1 cellular context compared by ENCODE assay signal in the genomic region with DNA sequence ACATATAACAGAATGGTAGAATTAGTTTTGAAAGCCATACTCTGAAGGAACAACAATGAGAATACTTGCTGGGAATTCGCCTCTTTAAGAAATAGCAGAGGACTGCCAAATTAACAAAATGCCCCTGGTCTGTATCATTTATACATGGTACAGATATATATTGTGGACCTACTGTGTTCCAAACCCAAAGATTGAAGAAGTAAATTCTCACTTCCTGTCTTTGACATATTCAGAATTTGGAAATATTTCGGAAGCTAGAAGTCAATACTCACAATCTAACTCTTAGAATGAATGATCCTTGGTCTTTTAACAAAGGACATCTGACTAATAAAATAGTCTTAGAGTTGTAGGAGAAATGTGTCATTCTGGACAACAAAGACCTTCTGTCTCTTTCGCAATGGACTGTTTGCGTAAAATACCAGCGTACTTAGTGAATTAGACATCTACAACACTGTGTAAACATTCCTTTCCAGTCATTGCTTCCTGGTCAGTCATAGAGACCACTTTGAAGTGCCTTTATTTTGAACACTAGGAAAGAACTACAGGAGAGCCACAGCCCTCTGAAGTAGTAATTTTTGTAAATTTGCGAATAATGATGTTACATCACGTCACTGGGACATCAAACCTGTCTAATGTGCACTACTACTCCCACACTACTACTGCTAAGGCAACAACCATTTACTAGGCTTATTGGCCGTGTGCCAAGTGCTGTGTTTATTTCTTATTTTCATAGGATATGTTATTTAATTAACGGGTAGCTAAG.
TF ChIP-seq lines count a peak whose summit lies in the region.

No MANE protein-coding gene starts in this region.

TF ChIP-seq in HepG2, 621 proteins besides CTCF, POLR2A, EP300 and RAD21 (continued from another document and continues in another):
- TF ChIP-seq, protein P1, sequence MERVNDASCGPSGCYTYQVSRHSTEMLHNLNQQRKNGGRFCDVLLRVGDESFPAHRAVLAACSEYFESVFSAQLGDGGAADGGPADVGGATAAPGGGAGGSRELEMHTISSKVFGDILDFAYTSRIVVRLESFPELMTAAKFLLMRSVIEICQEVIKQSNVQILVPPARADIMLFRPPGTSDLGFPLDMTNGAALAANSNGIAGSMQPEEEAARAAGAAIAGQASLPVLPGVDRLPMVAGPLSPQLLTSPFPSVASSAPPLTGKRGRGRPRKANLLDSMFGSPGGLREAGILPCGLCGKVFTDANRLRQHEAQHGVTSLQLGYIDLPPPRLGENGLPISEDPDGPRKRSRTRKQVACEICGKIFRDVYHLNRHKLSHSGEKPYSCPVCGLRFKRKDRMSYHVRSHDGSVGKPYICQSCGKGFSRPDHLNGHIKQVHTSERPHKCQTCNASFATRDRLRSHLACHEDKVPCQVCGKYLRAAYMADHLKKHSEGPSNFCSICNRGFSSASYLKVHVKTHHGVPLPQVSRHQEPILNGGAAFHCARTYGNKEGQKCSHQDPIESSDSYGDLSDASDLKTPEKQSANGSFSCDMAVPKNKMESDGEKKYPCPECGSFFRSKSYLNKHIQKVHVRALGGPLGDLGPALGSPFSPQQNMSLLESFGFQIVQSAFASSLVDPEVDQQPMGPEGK (CRISPR knock-in tag; IDR thresholded peaks at IDR 0.05), result 0 out of 2 replicates have a peak, but pooled peaks have one; percentile 36
- peak; percentile 81; the same call in 1 of the 2 replicates for TF ChIP-seq SALL1 (CRISPR knock-in tag; IDR thresholded peaks at IDR 0.05)
- TF ChIP-seq GFI1 (CRISPR knock-in tag; IDR thresholded peaks at IDR 0.05; ENCODE audit: borderline replicate concordance), result peak; percentile 66
- TF ChIP-seq, protein P2, sequence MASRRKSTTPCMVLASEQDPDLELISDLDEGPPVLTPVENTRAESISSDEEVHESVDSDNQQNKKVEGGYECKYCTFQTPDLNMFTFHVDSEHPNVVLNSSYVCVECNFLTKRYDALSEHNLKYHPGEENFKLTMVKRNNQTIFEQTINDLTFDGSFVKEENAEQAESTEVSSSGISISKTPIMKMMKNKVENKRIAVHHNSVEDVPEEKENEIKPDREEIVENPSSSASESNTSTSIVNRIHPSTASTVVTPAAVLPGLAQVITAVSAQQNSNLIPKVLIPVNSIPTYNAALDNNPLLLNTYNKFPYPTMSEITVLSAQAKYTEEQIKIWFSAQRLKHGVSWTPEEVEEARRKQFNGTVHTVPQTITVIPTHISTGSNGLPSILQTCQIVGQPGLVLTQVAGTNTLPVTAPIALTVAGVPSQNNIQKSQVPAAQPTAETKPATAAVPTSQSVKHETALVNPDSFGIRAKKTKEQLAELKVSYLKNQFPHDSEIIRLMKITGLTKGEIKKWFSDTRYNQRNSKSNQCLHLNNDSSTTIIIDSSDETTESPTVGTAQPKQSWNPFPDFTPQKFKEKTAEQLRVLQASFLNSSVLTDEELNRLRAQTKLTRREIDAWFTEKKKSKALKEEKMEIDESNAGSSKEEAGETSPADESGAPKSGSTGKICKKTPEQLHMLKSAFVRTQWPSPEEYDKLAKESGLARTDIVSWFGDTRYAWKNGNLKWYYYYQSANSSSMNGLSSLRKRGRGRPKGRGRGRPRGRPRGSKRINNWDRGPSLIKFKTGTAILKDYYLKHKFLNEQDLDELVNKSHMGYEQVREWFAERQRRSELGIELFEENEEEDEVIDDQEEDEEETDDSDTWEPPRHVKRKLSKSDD (CRISPR knock-in tag; IDR thresholded peaks at IDR 0.05; ENCODE audit: low read depth), result peak; percentile 92
- TF ChIP-seq, protein P3, sequence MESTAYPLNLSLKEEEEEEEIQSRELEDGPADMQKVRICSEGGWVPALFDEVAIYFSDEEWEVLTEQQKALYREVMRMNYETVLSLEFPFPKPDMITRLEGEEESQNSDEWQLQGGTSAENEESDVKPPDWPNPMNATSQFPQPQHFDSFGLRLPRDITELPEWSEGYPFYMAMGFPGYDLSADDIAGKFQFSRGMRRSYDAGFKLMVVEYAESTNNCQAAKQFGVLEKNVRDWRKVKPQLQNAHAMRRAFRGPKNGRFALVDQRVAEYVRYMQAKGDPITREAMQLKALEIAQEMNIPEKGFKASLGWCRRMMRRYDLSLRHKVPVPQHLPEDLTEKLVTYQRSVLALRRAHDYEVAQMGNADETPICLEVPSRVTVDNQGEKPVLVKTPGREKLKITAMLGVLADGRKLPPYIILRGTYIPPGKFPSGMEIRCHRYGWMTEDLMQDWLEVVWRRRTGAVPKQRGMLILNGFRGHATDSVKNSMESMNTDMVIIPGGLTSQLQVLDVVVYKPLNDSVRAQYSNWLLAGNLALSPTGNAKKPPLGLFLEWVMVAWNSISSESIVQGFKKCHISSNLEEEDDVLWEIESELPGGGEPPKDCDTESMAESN (CRISPR knock-in tag; conservative IDR thresholded peaks at IDR 0.05), result peak; percentile 82
- TF ChIP-seq, protein P4, sequence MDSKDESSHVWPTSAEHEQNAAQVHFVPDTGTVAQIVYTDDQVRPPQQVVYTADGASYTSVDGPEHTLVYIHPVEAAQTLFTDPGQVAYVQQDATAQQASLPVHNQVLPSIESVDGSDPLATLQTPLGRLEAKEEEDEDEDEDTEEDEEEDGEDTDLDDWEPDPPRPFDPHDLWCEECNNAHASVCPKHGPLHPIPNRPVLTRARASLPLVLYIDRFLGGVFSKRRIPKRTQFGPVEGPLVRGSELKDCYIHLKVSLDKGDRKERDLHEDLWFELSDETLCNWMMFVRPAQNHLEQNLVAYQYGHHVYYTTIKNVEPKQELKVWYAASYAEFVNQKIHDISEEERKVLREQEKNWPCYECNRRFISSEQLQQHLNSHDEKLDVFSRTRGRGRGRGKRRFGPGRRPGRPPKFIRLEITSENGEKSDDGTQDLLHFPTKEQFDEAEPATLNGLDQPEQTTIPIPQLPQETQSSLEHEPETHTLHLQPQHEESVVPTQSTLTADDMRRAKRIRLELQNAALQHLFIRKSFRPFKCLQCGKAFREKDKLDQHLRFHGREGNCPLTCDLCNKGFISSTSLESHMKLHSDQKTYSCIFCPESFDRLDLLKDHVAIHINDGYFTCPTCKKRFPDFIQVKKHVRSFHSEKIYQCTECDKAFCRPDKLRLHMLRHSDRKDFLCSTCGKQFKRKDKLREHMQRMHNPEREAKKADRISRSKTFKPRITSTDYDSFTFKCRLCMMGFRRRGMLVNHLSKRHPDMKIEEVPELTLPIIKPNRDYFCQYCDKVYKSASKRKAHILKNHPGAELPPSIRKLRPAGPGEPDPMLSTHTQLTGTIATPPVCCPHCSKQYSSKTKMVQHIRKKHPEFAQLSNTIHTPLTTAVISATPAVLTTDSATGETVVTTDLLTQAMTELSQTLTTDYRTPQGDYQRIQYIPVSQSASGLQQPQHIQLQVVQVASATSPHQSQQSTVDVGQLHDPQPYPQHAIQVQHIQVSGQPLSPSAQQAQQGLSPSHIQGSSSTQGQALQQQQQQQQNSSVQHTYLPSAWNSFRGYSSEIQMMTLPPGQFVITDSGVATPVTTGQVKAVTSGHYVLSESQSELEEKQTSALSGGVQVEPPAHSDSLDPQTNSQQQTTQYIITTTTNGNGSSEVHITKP (CRISPR knock-in tag; IDR thresholded peaks at IDR 0.05; ENCODE audit: low read depth), result 0 out of 2 replicates have a peak, but pooled peaks have one; percentile 50
- TF ChIP-seq HDAC1 (CRISPR knock-in tag; IDR thresholded peaks at IDR 0.05), result peak; percentile 73
- peak; percentile 95 for TF ChIP-seq FOXK1 (CRISPR knock-in tag; IDR thresholded peaks at IDR 0.05; ENCODE audit: borderline replicate concordance, low read depth)
- TF ChIP-seq KDM2A (CRISPR knock-in tag; IDR thresholded peaks at IDR 0.05; ENCODE audit: borderline replicate concordance, low read depth), result no peak
- TF ChIP-seq ZNF232 (CRISPR knock-in tag; IDR thresholded peaks at IDR 0.05; ENCODE audit: borderline replicate concordance), result no peak
- TF ChIP-seq SALL2 (CRISPR knock-in tag; IDR thresholded peaks at IDR 0.05), result peak; percentile 67; the same call in 1 of the 2 replicates
- peak; percentile 79 for TF ChIP-seq FOXP1 (IDR thresholded peaks at IDR 0.05)
- TF ChIP-seq FOXP1 (CRISPR knock-in tag; IDR thresholded peaks at IDR 0.05), result peak; percentile 93
- peak; percentile 41; the same call in 1 of the 2 replicates for TF ChIP-seq SMC3 (IDR thresholded peaks at IDR 0.05; ENCODE audit: low read length)
- peak; percentile 62; the same call in 1 of the 2 replicates for TF ChIP-seq NR2F6 (IDR thresholded peaks at IDR 0.05)
- peak; percentile 80 for TF ChIP-seq NR2F6 (CRISPR knock-in tag; IDR thresholded peaks at IDR 0.05)
- TF ChIP-seq KLF9 (CRISPR knock-in tag; IDR thresholded peaks at IDR 0.05; ENCODE audit: low read depth), result no peak
- TF ChIP-seq RARA (CRISPR knock-in tag; IDR thresholded peaks at IDR 0.05), result peak; percentile 85
- TF ChIP-seq MTA3 (CRISPR knock-in tag; IDR thresholded peaks at IDR 0.05), result no peak
- TF ChIP-seq, protein P5, sequence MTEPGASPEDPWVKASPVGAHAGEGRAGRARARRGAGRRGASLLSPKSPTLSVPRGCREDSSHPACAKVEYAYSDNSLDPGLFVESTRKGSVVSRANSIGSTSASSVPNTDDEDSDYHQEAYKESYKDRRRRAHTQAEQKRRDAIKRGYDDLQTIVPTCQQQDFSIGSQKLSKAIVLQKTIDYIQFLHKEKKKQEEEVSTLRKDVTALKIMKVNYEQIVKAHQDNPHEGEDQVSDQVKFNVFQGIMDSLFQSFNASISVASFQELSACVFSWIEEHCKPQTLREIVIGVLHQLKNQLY (CRISPR knock-in tag; IDR thresholded peaks at IDR 0.05), result peak; percentile 83
- no peak for TF ChIP-seq TMF1 (CRISPR knock-in tag; IDR thresholded peaks at IDR 0.05; ENCODE audit: low read depth)
- TF ChIP-seq, protein P6, sequence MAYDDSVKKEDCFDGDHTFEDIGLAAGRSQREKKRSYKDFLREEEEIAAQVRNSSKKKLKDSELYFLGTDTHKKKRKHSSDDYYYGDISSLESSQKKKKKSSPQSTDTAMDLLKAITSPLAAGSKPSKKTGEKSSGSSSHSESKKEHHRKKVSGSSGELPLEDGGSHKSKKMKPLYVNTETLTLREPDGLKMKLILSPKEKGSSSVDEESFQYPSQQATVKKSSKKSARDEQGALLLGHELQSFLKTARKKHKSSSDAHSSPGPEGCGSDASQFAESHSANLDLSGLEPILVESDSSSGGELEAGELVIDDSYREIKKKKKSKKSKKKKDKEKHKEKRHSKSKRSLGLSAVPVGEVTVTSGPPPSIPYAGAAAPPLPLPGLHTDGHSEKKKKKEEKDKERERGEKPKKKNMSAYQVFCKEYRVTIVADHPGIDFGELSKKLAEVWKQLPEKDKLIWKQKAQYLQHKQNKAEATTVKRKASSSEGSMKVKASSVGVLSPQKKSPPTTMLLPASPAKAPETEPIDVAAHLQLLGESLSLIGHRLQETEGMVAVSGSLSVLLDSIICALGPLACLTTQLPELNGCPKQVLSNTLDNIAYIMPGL (CRISPR knock-in tag; IDR thresholded peaks at IDR 0.05; ENCODE audit: borderline replicate concordance in 1 of 2, low read depth in 1 of 2), result peak in 1 of 2 experiments; percentile 48; a peak in 1 of 4 replicates
- peak; percentile 96 for TF ChIP-seq TARDBP (CRISPR knock-in tag; IDR thresholded peaks at IDR 0.05)
- TF ChIP-seq MYNN (CRISPR knock-in tag; IDR thresholded peaks at IDR 0.05; ENCODE audit: low read depth), result no peak
- TF ChIP-seq AHR (CRISPR knock-in tag; IDR thresholded peaks at IDR 0.05), result no peak
- peak; percentile 44; the same call in 1 of the 2 replicates for TF ChIP-seq FOXA1 (IDR thresholded peaks at IDR 0.05)
- TF ChIP-seq FOXA1 (CRISPR knock-in tag; IDR thresholded peaks at IDR 0.05), result peak; percentile 95
- TF ChIP-seq JUND (CRISPR knock-in tag; IDR thresholded peaks at IDR 0.05), result peak; percentile 52; the same call in 1 of the 2 replicates
- peak; percentile 8; the same call in 1 of the 2 replicates for TF ChIP-seq MAFF (IDR thresholded peaks at IDR 0.05; ENCODE audit: low read depth, low read length)
- TF ChIP-seq, protein P7, sequence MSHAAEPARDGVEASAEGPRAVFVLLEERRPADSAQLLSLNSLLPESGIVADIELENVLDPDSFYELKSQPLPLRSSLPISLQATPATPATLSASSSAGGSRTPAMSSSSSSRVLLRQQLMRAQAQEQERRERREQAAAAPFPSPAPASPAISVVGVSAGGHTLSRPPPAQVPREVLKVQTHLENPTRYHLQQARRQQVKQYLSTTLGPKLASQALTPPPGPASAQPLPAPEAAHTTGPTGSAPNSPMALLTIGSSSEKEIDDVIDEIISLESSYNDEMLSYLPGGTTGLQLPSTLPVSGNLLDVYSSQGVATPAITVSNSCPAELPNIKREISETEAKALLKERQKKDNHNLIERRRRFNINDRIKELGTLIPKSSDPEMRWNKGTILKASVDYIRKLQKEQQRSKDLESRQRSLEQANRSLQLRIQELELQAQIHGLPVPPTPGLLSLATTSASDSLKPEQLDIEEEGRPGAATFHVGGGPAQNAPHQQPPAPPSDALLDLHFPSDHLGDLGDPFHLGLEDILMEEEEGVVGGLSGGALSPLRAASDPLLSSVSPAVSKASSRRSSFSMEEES (CRISPR knock-in tag; IDR thresholded peaks at IDR 0.05), result peak; percentile 84
- 0 out of 2 replicates have a peak, but pooled peaks have one; percentile 52 for TF ChIP-seq RFXANK (CRISPR knock-in tag; IDR thresholded peaks at IDR 0.05)
- no peak for TF ChIP-seq ZNF121 (CRISPR knock-in tag; IDR thresholded peaks at IDR 0.05)
- peak; percentile 66 for TF ChIP-seq ZBTB7B (CRISPR knock-in tag; IDR thresholded peaks at IDR 0.05)
- TF ChIP-seq NR2F1 (CRISPR knock-in tag; IDR thresholded peaks at IDR 0.05), result no peak
- TF ChIP-seq ZNF616 (CRISPR knock-in tag; IDR thresholded peaks at IDR 0.05; ENCODE audit: low read depth), result no peak
- TF ChIP-seq HNRNPL (IDR thresholded peaks at IDR 0.05; ENCODE audit: low read depth, low read length), result no peak
- peak; percentile 97 for TF ChIP-seq BCL6 (CRISPR knock-in tag; IDR thresholded peaks at IDR 0.05)
- peak; percentile 74 for TF ChIP-seq KDM6A (CRISPR knock-in tag; IDR thresholded peaks at IDR 0.05; ENCODE audit: low read depth)
- TF ChIP-seq MAZ (IDR thresholded peaks at IDR 0.05; ENCODE audit: borderline replicate concordance, low read depth, low read length), result no peak
- TF ChIP-seq MAZ (CRISPR knock-in tag; IDR thresholded peaks at IDR 0.05; ENCODE audit: low read depth), result 0 out of 2 replicates have a peak, but pooled peaks have one; percentile 30
- TF ChIP-seq, protein P8, sequence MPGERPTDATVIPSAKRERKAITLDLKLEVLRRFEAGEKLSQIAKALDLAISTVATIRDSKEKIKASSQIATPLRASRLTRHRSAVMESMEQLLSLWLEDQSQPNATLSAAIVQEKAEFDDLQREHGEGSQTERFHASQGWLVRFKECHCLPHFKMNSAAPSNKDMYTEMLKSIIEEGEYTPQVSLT (CRISPR knock-in tag; IDR thresholded peaks at IDR 0.05; ENCODE audit: borderline replicate concordance, low read depth), result no peak
- TF ChIP-seq, protein P9, sequence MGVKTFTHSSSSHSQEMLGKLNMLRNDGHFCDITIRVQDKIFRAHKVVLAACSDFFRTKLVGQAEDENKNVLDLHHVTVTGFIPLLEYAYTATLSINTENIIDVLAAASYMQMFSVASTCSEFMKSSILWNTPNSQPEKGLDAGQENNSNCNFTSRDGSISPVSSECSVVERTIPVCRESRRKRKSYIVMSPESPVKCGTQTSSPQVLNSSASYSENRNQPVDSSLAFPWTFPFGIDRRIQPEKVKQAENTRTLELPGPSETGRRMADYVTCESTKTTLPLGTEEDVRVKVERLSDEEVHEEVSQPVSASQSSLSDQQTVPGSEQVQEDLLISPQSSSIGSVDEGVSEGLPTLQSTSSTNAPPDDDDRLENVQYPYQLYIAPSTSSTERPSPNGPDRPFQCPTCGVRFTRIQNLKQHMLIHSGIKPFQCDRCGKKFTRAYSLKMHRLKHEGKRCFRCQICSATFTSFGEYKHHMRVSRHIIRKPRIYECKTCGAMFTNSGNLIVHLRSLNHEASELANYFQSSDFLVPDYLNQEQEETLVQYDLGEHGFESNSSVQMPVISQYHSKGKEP (CRISPR knock-in tag; IDR thresholded peaks at IDR 0.05), result 0 out of 2 replicates have a peak, but pooled peaks have one; percentile 54
- no peak; the same call in 1 of the 2 replicates for TF ChIP-seq ZNF431 (CRISPR knock-in tag; IDR thresholded peaks at IDR 0.05; ENCODE audit: borderline replicate concordance, low read depth)
- peak; percentile 81 for TF ChIP-seq NR2F2 (IDR thresholded peaks at IDR 0.05; ENCODE audit: borderline replicate concordance, low read depth)
- peak; percentile 93 for TF ChIP-seq PITX1 (CRISPR knock-in tag; IDR thresholded peaks at IDR 0.05)
